ENCODE assay signal across 24 cellular contexts in genomic region chr1:240304466-240304865, GRCh38.
"Had no signal": no experiment of that assay in that cellular context is flagged by ENCODE, and none has a peak within 500 bp of the region (broad histone marks: within the 10 kb centered on the region; RNA-seq: fewer than 3 reads in every experiment).

No MANE protein-coding gene starts in this region.

- H3K4me3 Mint-ChIP-seq: activated naive CD4-positive, alpha-beta T cell treated with anti-CD3 and anti-CD28 coated beads, Interleukin-2, amount 50 U/mL, for 24 hours; central memory CD8-positive, alpha-beta T cell; immature natural killer cell; naive thymus-derived CD8-positive, alpha-beta T cell; stimulated activated naive CD8-positive, alpha-beta T cell treated with anti-CD3 and anti-CD28 coated beads, Interleukin-15, amount 100 ng/mL, for 72 hours had no signal

- H3K27ac Mint-ChIP-seq: activated naive CD4-positive, alpha-beta T cell treated with anti-CD3 and anti-CD28 coated beads, Interleukin-2, amount 50 U/mL, for 24 hours; immature natural killer cell; naive thymus-derived CD8-positive, alpha-beta T cell; stimulated activated naive CD8-positive, alpha-beta T cell treated with anti-CD3 and anti-CD28 coated beads, Interleukin-15, amount 100 ng/mL, for 72 hours had no signal

- H3K27me3 ChIP-seq: ascending aorta, colonic mucosa, neutrophil, pancreas, suprapubic skin, transverse colon, vagina had no signal

- H3K4me3 ChIP-seq: ascending aorta, colonic mucosa, heart left ventricle, left ventricle myocardium inferior, pancreas, smooth muscle cell, suprapubic skin, transverse colon, vagina had no signal

- DNase-seq: activated CD4-positive, alpha-beta T cell treated with anti-CD3 and anti-CD28 coated beads for 1 hour; activated CD8-positive, alpha-beta memory T cell treated with anti-CD3 and anti-CD28 coated beads for 24 hours; activated CD8-positive, alpha-beta memory T cell treated with anti-CD3 and anti-CD28 coated beads, Interleukin-2, amount 50 U/mL, for 48 hours; activated gamma-delta T cell; activated T-cell treated with anti-CD3 and anti-CD28 coated beads, Interleukin-2, amount 50 U/mL, for 48 hours; colonic mucosa; erythroblast; foreskin melanocyte; heart left ventricle; immature natural killer cell; kidney glomerular epithelial cell; left ventricle myocardium inferior; naive thymus-derived CD8-positive, alpha-beta T cell; pancreas; stimulated activated CD4-positive, alpha-beta T cell treated with anti-CD3 and anti-CD28 coated beads, Interleukin-4, amount 100 ng/mL, for 1 hour; stimulated activated naive CD8-positive, alpha-beta T cell treated with anti-CD3 and anti-CD28 coated beads, Interleukin-15, amount 100 ng/mL, for 72 hours; transverse colon had no signal

- H3K4me1 Mint-ChIP-seq: activated naive CD4-positive, alpha-beta T cell treated with anti-CD3 and anti-CD28 coated beads, Interleukin-2, amount 50 U/mL, for 24 hours; central memory CD8-positive, alpha-beta T cell; immature natural killer cell; naive thymus-derived CD8-positive, alpha-beta T cell; stimulated activated naive CD8-positive, alpha-beta T cell treated with anti-CD3 and anti-CD28 coated beads, Interleukin-15, amount 100 ng/mL, for 72 hours had no signal

- H3K36me3 ChIP-seq: ascending aorta, colonic mucosa, heart left ventricle, left ventricle myocardium inferior, neutrophil, pancreas, suprapubic skin, transverse colon, vagina had no signal

- H3K4me1 ChIP-seq: ascending aorta, colonic mucosa, heart left ventricle, left ventricle myocardium inferior, pancreas, suprapubic skin, transverse colon, vagina had no signal

- H3K36me3 Mint-ChIP-seq: activated naive CD4-positive, alpha-beta T cell treated with anti-CD3 and anti-CD28 coated beads, Interleukin-2, amount 50 U/mL, for 24 hours; immature natural killer cell had no signal

- H3K27ac ChIP-seq: ascending aorta, colonic mucosa, heart left ventricle, left ventricle myocardium inferior, neutrophil, pancreas, suprapubic skin, transverse colon, vagina had no signal

- H3K9me3 ChIP-seq: ascending aorta, colonic mucosa, neutrophil, pancreas, suprapubic skin, transverse colon, vagina had no signal

- H3K27me3 Mint-ChIP-seq: central memory CD8-positive, alpha-beta T cell; stimulated activated naive CD8-positive, alpha-beta T cell treated with anti-CD3 and anti-CD28 coated beads, Interleukin-15, amount 100 ng/mL, for 72 hours had no signal
